In genomic region chr13:49820591-49821215, GRCh38 we compare ENCODE assay signal across 20 cellular contexts. TPM values are rescaled to one million over a fixed set of nuclear protein-coding genes. Genes with fewer than 3 reads are reported as not detected.
DNase-seq lines count a peak whose midpoint lies in the region; ATAC-seq, FAIRE-seq and TF ChIP-seq lines count a peak whose summit lies in the region.
"Had no signal": no experiment of that assay in that cellular context is flagged by ENCODE, and none has a peak within 500 bp of the region (broad histone marks: within the 10 kb centered on the region; RNA-seq: fewer than 3 reads in every experiment).

No MANE protein-coding gene starts in this region.

- no peaks in the 10 kb centered on the region for H4K20me1 ChIP-seq in Karpas-422 (ENCODE audit: insufficient read depth, low read depth, low read length)
- H4K20me1 ChIP-seq in HepG2 (ENCODE audit: insufficient read depth, low read length): no peaks in the 10 kb centered on the region

- H3K79me2 ChIP-seq in Karpas-422 (ENCODE audit: low read length) (no peaks in the 10 kb centered on the region), HepG2 (ENCODE audit: insufficient read depth, low read length) (no peaks in the 10 kb centered on the region)

- H3K4me1 ChIP-seq in Caco-2 (peaks cover 36% of the 10 kb centered on the region), Karpas-422 (ENCODE audit: low read length) (peaks cover 10% of the 10 kb centered on the region), endodermal cell (ENCODE audit: control insufficient read depth, insufficient read depth, low read length) (no peaks in the 10 kb centered on the region), HepG2 (ENCODE audit: insufficient read depth, low read length) (peaks cover 31% of the 10 kb centered on the region)
- H3K4me1 ChIP-seq: HAP-1 had no signal

- 91% methylated on average over 2 of the region's 2 CpGs; no CpG with 5 or more reads in 1 of the 2 experiments for WGBS in endodermal cell (ENCODE audit: insufficient coverage in 1 of 2, insufficient read length in 1 of 2), 2 experiments
- WGBS in HepG2 (ENCODE audit: low lambda C conversion rate): 30% methylated on average over 2 of the region's 2 CpGs

- ATAC-seq in HepG2: peak; percentile 69
- ATAC-seq in GM19023 (IDR thresholded peaks at IDR 0.05; ENCODE audit: unreplicated experiment): no peak

- H3K27ac ChIP-seq in Karpas-422 (ENCODE audit: low read length) (no peak overlapping the region), endodermal cell (ENCODE audit: low read depth, low read length) (no peak overlapping the region), HepG2 (ENCODE audit: extremely low read length, insufficient read depth, low read length) (peak overlapping the region; percentile 53)

- TF ChIP-seq EP300 in HepG2 (IDR thresholded peaks at IDR 0.05; ENCODE audit: low read depth in 2 of 2, low read length in 2 of 2) (peak in 1 of 2 experiments; percentile 71; a peak in 2 of 4 replicates), HepG2 (CRISPR knock-in tag; IDR thresholded peaks at IDR 0.05; ENCODE audit: borderline replicate concordance) (peak; percentile 69; the same call in 1 of the 2 replicates)

- no peaks in the 10 kb centered on the region for H3K27me3 Mint-ChIP-seq in Caco-2 (ENCODE audit: insufficient read depth, unreplicated experiment)
- peaks cover 4% of the 10 kb centered on the region for H3K27me3 Mint-ChIP-seq in endodermal cell (ENCODE audit: insufficient read depth)

- POLR2A ChIA-PET in Caco-2 (lab: Charles Lee): interaction anchor here (0.8 to 1.7 kb wide), 3 partner anchors 9 to 262 kb away, joined by 3 to 19 read pairs (median 3); partner anchors contain the start of gene KPNA3
- POLR2A ChIA-PET in HepG2 (lab: Yijun Ruan, JAX): interaction anchor here (0.5 to 2.5 kb wide), 10 partner anchors 9 to 130 kb away, joined by 3 to 29 read pairs (median 4); partner anchors contain the start of genes EBPL and KPNA3

- no peak for TF ChIP-seq POLR2A in HepG2 (IDR thresholded peaks at IDR 0.05; ENCODE audit: insufficient read depth in 1 of 2, low read depth in 2 of 2, low read length in 2 of 2)

- intact Hi-C loops in Caco-2 (cut with micrococcal nuclease; ENCODE audit: unreplicated experiment): loop anchor here (1.0 to 2.0 kb wide), 2 partner anchors 9 to 28 kb away; no protein-coding TSS in a partner anchor
- intact Hi-C loops in HepG2 (cut with micrococcal nuclease; ENCODE audit: unreplicated experiment): no loop called here

- no peaks in the 10 kb centered on the region for H3K36me3 ChIP-seq in Caco-2 (ENCODE audit: control insufficient read depth, insufficient read depth, low read length)
- no peaks in the 10 kb centered on the region for H3K36me3 ChIP-seq in Karpas-422 (ENCODE audit: insufficient read depth, low read length)
- no peaks in the 10 kb centered on the region for H3K36me3 ChIP-seq in endodermal cell (ENCODE audit: control insufficient read depth, insufficient read depth, low read length)
- H3K36me3 ChIP-seq in HepG2 (replicated peaks in 1 of 2; ENCODE audit: control insufficient read depth in 1 of 2, insufficient read depth in 2 of 2, low read length in 2 of 2): no peaks in the 10 kb centered on the region
- H3K36me3 ChIP-seq: HAP-1 had no signal

- TF ChIP-seq CTCF in Caco-2 (IDR thresholded peaks at IDR 0.05; ENCODE audit: insufficient read depth in 1 of 2, low read depth in 1 of 2, low read length in 1 of 2, severe bottlenecking in 1 of 2, unreplicated experiment in 1 of 2): no peak
- no peak for TF ChIP-seq CTCF in endodermal cell (conservative IDR thresholded peaks at IDR 0.05)
- TF ChIP-seq CTCF in HepG2 (CRISPR knock-in tag; IDR thresholded peaks at IDR 0.05): no peak

- BruUV-seq in Caco-2 (replicated peaks; lab: Mats Ljungman, UMichigan) (no TSS peak), HepG2 (replicated peaks; lab: Mats Ljungman, UMichigan) (no TSS peak)

- H3K4me3 Mint-ChIP-seq in Caco-2 (ENCODE audit: unreplicated experiment) (peak overlapping the region; percentile 6), endodermal cell (no peak overlapping the region)
- H3K4me3 Mint-ChIP-seq: CD4-positive, alpha-beta memory T cell had no signal

- H3K4me3 ChIP-seq in Caco-2 (ENCODE audit: low read depth, low read length): no peak overlapping the region
- H3K4me3 ChIP-seq in Karpas-422 (ENCODE audit: low read length): no peak overlapping the region
- peak overlapping the region; percentile 53 for H3K4me3 ChIP-seq in endodermal cell (ENCODE audit: low read length)
- H3K4me3 ChIP-seq in HepG2 (replicated peaks in 1 of 3; ENCODE audit: insufficient read depth in 1 of 3, low read depth in 2 of 3, low read length in 3 of 3): peak overlapping the region in 1 of 3 experiments; percentile 24; a peak in 1 of 6 replicates
- H3K4me3 ChIP-seq: GM12878, HAP-1 had no signal

- H3K9ac ChIP-seq in Karpas-422 (ENCODE audit: low read length) (no peak overlapping the region), endodermal cell (ENCODE audit: extremely low read depth, low read length, poor library complexity, severe bottlenecking) (no peak overlapping the region), HepG2 (ENCODE audit: insufficient read depth, low read depth, low read length) (no peak overlapping the region)

- H3K27me3 ChIP-seq in Caco-2 (replicated peaks; ENCODE audit: control insufficient read depth, insufficient read depth, low read length) (no peaks in the 10 kb centered on the region), Karpas-422 (ENCODE audit: low read length) (no peaks in the 10 kb centered on the region), endodermal cell (ENCODE audit: control insufficient read depth, insufficient read depth, low read length, poor library complexity, severe bottlenecking) (no peaks in the 10 kb centered on the region), HepG2 (ENCODE audit: control insufficient read depth in 1 of 2, insufficient read depth in 2 of 2, low read length in 2 of 2) (no peaks in the 10 kb centered on the region)

- H3K27ac Mint-ChIP-seq in Caco-2 (ENCODE audit: unreplicated experiment): peak overlapping the region; percentile 29
- H3K27ac Mint-ChIP-seq in endodermal cell: no peak overlapping the region
- H3K27ac Mint-ChIP-seq: CD4-positive, alpha-beta memory T cell; HFFc6 had no signal

- no peak overlapping the region for H2AFZ ChIP-seq in Karpas-422 (ENCODE audit: low read length)
- no peak overlapping the region for H2AFZ ChIP-seq in HepG2 (ENCODE audit: low read length)

- H3K9me3 Mint-ChIP-seq in Caco-2 (ENCODE audit: unreplicated experiment) (peaks cover 11% of the 10 kb centered on the region), endodermal cell (no peaks in the 10 kb centered on the region)
- H3K9me3 Mint-ChIP-seq: HFFc6 had no signal

- no peaks in the 10 kb centered on the region for H3K9me2 ChIP-seq in Karpas-422 (replicated peaks; ENCODE audit: insufficient read depth, low read length)

- peak; percentile 93 for FAIRE-seq in HepG2 (lab: Jason Lieb, UNC)
- FAIRE-seq: D721Med, GM12878, H54 had no signal

- H3K9me3 ChIP-seq in Caco-2 (no peaks in the 10 kb centered on the region; the same call in 1 of the 2 replicates), Karpas-422 (ENCODE audit: low read length) (no peaks in the 10 kb centered on the region), endodermal cell (ENCODE audit: control insufficient read depth, low read length) (no peaks in the 10 kb centered on the region), HepG2 (ENCODE audit: low read length) (no peaks in the 10 kb centered on the region)
- H3K9me3 ChIP-seq: HAP-1 had no signal

- in situ Hi-C loops in HepG2 (cut with HindIII; ENCODE audit: extremely low pct_ligation_motif_present, low pct_unique_long_range_greater_than_20kb): no loop called here

- H3K36me3 Mint-ChIP-seq in Caco-2 (ENCODE audit: insufficient read depth, unreplicated experiment): peaks cover 6% of the 10 kb centered on the region
- H3K36me3 Mint-ChIP-seq in endodermal cell (ENCODE audit: low read depth): no peaks in the 10 kb centered on the region
- H3K36me3 Mint-ChIP-seq: CD4-positive, alpha-beta memory T cell had no signal

- DNase-seq in Caco-2 (peak; percentile 75 to 81), Karpas-422 (no peak), endodermal cell (no peak), HepG2 (ENCODE audit: low spot score) (peak; percentile 88), COLO829 (ENCODE audit: low spot score) (no peak), NOMO-1 (lab: John Stamatoyannopoulos, UW; ENCODE audit: unreplicated experiment in 2 of 2) (no peak)
- DNase-seq in effector CD4-positive, alpha-beta T cell: no peak
- DNase-seq: C1 segment of cervical spinal cord; CD4-positive, alpha-beta memory T cell; DMS 273 treated with DMSO at 0.1 percent for 48 hours; DMS79; EL; GDM1; GOT3; HFFc6 had no signal

- H3K4me2 ChIP-seq in Karpas-422 (ENCODE audit: low read depth, low read length, poor library complexity, severe bottlenecking) (peak overlapping the region; percentile 20), HepG2 (ENCODE audit: low read depth, low read length) (peak overlapping the region; percentile 52)

- H3K4me1 Mint-ChIP-seq in Caco-2 (ENCODE audit: low read depth, unreplicated experiment) (peaks cover 31% of the 10 kb centered on the region), endodermal cell (peaks cover 5% of the 10 kb centered on the region)

- CTCF ChIA-PET in Caco-2 (lab: Charles Lee): interaction anchor here (1.0 to 1.7 kb wide), 5 partner anchors 10 to 116 kb away, joined by 3 to 12 read pairs (median 5); partner anchors contain the start of genes KPNA3 and SPRYD7
- CTCF ChIA-PET in HepG2 (lab: Yijun Ruan, JAX; ENCODE audit: low intra/inter-chr PET ratio, low total read pairs): no interaction called here

- TF ChIP-seq RAD21 in HepG2 (CRISPR knock-in tag; IDR thresholded peaks at IDR 0.05): no peak

RNA-seq across cellular contexts. Expression of gene KPNA3, which starts 28.2 kb away (rescaled TPM):
- total RNA-seq in Caco-2 (2022) (81.3 and 81.9 TPM in 2 replicates), endodermal cell (10 to 100 TPM; 59.0 to 64.2 TPM), HepG2 (2016; rRNA removed; fragmentation: Illumina TruSeq; extraction: Trizol) (28.9 and 69.8 TPM in 2 replicates)
- total RNA-seq in Karpas-422 (2014; rRNA removed; shearing (Covaris generic); ENCODE audit: low replicate concordance): 17.9 and 44.3 TPM in 2 replicates
- 55.9 TPM for polyA plus RNA-seq in endodermal cell (2013, experiment 1 of 2)
- 58.9 TPM for polyA plus RNA-seq in endodermal cell (2013, experiment 2 of 2)
- 6.4 and 7.8 TPM in 2 replicates for total RNA-seq in HepG2 (2016; cell fraction: cytosol; rRNA removed; fragmentation: Illumina TruSeq; extraction: Trizol; ENCODE audit: low read depth)
- total RNA-seq in HepG2 (2016; cell fraction: insoluble cytoplasmic fraction; rRNA removed; fragmentation: Illumina TruSeq; extraction: Trizol): 30.1 and 67.5 TPM in 2 replicates
- 28.5 and 33.3 TPM in 2 replicates for total RNA-seq in HepG2 (2016; cell fraction: membrane; rRNA removed; fragmentation: Illumina TruSeq; extraction: Trizol)
- total RNA-seq in HepG2 (2016; cell fraction: nucleus; rRNA removed; fragmentation: Illumina TruSeq; extraction: Trizol): 32.9 and 33.0 TPM in 2 replicates
- 9.9 and 13.0 TPM in 2 replicates for polyA plus RNA-seq in HepG2 (2011; rRNA removed)
- 7.2 and 11.6 TPM in 2 replicates for polyA plus RNA-seq in HepG2 (2011; cell fraction: cytosol; rRNA removed)
- 3.6 and 4.5 TPM in 2 replicates for polyA plus RNA-seq in HepG2 (2011; cell fraction: nucleus; rRNA removed)
- 16.8 and 18.2 TPM in 2 replicates for polyA plus RNA-seq in HepG2 (2012)
- 5.0 and 5.1 TPM in 2 replicates for polyA plus RNA-seq in HepG2 (2016; cell fraction: cytosol; fragmentation: Illumina TruSeq; extraction: Trizol; ENCODE audit: low read depth)
- 71.3 and 73.5 TPM in 2 replicates for polyA plus RNA-seq in HepG2 (2016; cell fraction: insoluble cytoplasmic fraction; fragmentation: Illumina TruSeq; extraction: Trizol; ENCODE audit: low read depth)
- polyA plus RNA-seq in HepG2 (2016; cell fraction: membrane; fragmentation: Illumina TruSeq; extraction: Trizol; ENCODE audit: low read depth): 15.6 and 19.0 TPM in 2 replicates
- 33.5 and 33.9 TPM in 2 replicates for polyA plus RNA-seq in HepG2 (2016; cell fraction: nucleus; fragmentation: Illumina TruSeq; extraction: Trizol; ENCODE audit: insufficient read depth, low read depth)
- 13.6 and 15.0 TPM in 2 replicates for polyA minus RNA-seq in HepG2 (2011; rRNA and poly(A)+ RNA removed; ENCODE audit: low replicate concordance)
- polyA minus RNA-seq in HepG2 (2011; cell fraction: cytosol; rRNA and poly(A)+ RNA removed): 17.8 and 20.1 TPM in 2 replicates
- 15.7 and 18.9 TPM in 2 replicates for polyA minus RNA-seq in HepG2 (2011; cell fraction: nucleus; rRNA and poly(A)+ RNA removed)

Comparison
In these comparisons a context has a peak if more than half of its experiments do, and no peak if none do; other contexts are left out.
1. DNase-seq: peak in Caco-2 (2 of 2) and HepG2 (single experiment); none in Karpas-422 (single experiment), endodermal cell (single experiment), effector CD4-positive, alpha-beta T cell (single experiment), COLO829 (single experiment) and NOMO-1 (0 of 2).